ENCODE assay signal across 1 cellular context in genomic region chr4:146957252-146957651, GRCh38.
TF ChIP-seq lines count a peak whose summit lies in the region.

No MANE protein-coding gene starts in this region.

TF ChIP-seq in GM23338, 12 proteins besides CTCF, POLR2A, EP300 and RAD21 (continued from another document):
- no peak for TF ChIP-seq REST (IDR thresholded peaks at IDR 0.05; ENCODE audit: unreplicated experiment)
- TF ChIP-seq ZNF114 (CRISPR knock-in tag; IDR thresholded peaks at IDR 0.05) = no peak
